ENCODE assay signal across 8 cellular contexts in the genomic region with DNA sequence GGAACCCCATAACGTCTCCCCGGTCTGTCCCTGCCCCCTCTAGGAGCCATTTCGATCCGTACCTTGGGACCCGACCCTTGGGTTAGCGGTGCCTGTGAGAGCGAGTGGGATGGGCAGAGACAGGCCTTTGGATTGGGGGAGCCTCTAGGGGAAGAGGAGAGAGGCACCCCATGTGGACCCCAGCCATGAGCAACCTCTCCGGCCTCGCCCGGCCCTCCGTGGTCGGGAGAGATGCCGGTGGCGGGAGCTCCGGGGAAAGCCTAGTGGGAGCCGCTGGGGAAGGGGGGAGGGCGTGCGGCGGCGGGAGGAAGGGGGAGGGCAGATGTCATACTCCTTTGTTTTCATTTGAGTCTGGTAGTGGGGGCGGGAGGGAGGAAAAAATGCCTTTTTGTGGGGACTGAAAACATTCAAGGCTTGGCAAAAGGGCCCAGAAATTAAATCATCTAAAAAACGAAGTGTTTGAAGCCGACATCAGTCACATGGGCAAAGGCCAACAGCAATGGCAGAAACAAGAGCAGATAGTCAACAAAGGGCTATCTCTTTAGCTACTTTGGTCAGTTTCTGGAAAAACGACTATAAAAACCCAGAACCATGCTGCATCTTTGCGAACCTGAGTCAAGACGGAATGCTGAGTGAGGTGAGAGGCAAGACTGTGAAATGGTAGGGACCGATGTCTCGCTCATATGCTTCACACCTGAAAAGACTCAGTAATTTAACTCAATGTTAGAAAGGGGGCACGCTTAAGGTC. TPM values are rescaled to one million over a fixed set of nuclear protein-coding genes. Genes with fewer than 3 reads are reported as not detected.
A peak's percentile ranks its signal among the peaks of the same experiment; 100 is the strongest.
DNase-seq lines count a peak whose midpoint lies in the region; ATAC-seq and TF ChIP-seq lines count a peak whose summit lies in the region.

No MANE protein-coding gene starts in this region.

- H3K27me3 Mint-ChIP-seq in CD8-positive, alpha-beta T cell (ENCODE audit: low read depth) = no peaks in the 10 kb centered on the region
- H3K27me3 Mint-ChIP-seq in activated naive CD4-positive, alpha-beta T cell treated with anti-CD3 and anti-CD28 coated beads, Interleukin-2, amount 50 U/mL, for 24 hours = no peaks in the 10 kb centered on the region

- H3K23ac ChIP-seq in neuronal stem cell (ENCODE audit: low read depth, low read length, poor library complexity) = peak overlapping the region; percentile 89

- no peak overlapping the region for H3K14ac ChIP-seq in neuronal stem cell (ENCODE audit: low read length)

- H3K4me3 Mint-ChIP-seq in CD8-positive, alpha-beta T cell = peak overlapping the region; percentile 91
- peak overlapping the region; percentile 91 for H3K4me3 Mint-ChIP-seq in activated naive CD4-positive, alpha-beta T cell treated with anti-CD3 and anti-CD28 coated beads, Interleukin-2, amount 50 U/mL, for 24 hours

- peak overlapping the region; percentile 100 for H3K4me3 ChIP-seq in CD8-positive, alpha-beta T cell (ENCODE audit: low read depth, low read length)
- peak overlapping the region; percentile 91 to 93 for H3K4me3 ChIP-seq in neuronal stem cell (ENCODE audit: low read length in 2 of 2)
- peak overlapping the region; percentile 79 to 88 for H3K4me3 ChIP-seq in uterus

- ATAC-seq in CD8-positive, alpha-beta T cell = peak; percentile 54
- peak; percentile 42 for ATAC-seq in GM19043 (IDR thresholded peaks at IDR 0.05; ENCODE audit: low read depth, unreplicated experiment)
- ATAC-seq in HG03342 (IDR thresholded peaks at IDR 0.05; ENCODE audit: unreplicated experiment) = peak; percentile 40

- POLR2A ChIA-PET in CD8-positive, alpha-beta T cell (lab: Charles Lee) = interaction anchor here (0.6 kb wide), 1 partner anchor 10 kb away, joined by 3 read pairs; no protein-coding TSS in a partner anchor

- CTCF ChIA-PET in CD8-positive, alpha-beta T cell (lab: Charles Lee) = no interaction called here

- no peaks in the 10 kb centered on the region for H3K36me3 ChIP-seq in CD8-positive, alpha-beta T cell (ENCODE audit: insufficient read depth, low read length)
- H3K36me3 ChIP-seq in neuronal stem cell (replicated peaks in 1 of 2; ENCODE audit: control insufficient read depth in 2 of 2, insufficient read depth in 2 of 2, low read length in 2 of 2) (peaks cover 3 to 47% of the 10 kb centered on the region in 2 donors), uterus (no peaks in the 10 kb centered on the region)

- no peak overlapping the region for H2BK120ac ChIP-seq in neuronal stem cell (ENCODE audit: low read depth, low read length)

- H3K9me3 ChIP-seq in CD8-positive, alpha-beta T cell (ENCODE audit: low read length) = no peaks in the 10 kb centered on the region
- peaks cover 0 to 26% of the 10 kb centered on the region in 2 donors for H3K9me3 ChIP-seq in neuronal stem cell (replicated peaks in 1 of 2; ENCODE audit: control insufficient read depth in 2 of 2, insufficient read depth in 1 of 2, low read depth in 1 of 2, low read length in 2 of 2)
- H3K9me3 ChIP-seq in uterus = no peaks in the 10 kb centered on the region

- peaks cover 3% of the 10 kb centered on the region for H3K79me1 ChIP-seq in neuronal stem cell (ENCODE audit: low read depth, low read length)

- H3K9ac ChIP-seq in neuronal stem cell (ENCODE audit: low read depth, low read length, poor library complexity) = peak overlapping the region; percentile 85

- peak overlapping the region; percentile 71 for H2AK5ac ChIP-seq in neuronal stem cell (ENCODE audit: low read depth, low read length)

- no peak overlapping the region for H2BK15ac ChIP-seq in neuronal stem cell (ENCODE audit: low read length)

- peak overlapping the region; percentile 89 for H3K27ac ChIP-seq in CD8-positive, alpha-beta T cell (ENCODE audit: low read depth, low read length)
- peak overlapping the region; percentile 80 for H3K27ac ChIP-seq in neuronal stem cell (replicated peaks; ENCODE audit: low read length)
- H3K27ac ChIP-seq in uterus = peak overlapping the region; percentile 97 to 99

- no peak overlapping the region for H4K91ac ChIP-seq in neuronal stem cell (ENCODE audit: low read depth, low read length, poor library complexity)

- H3K18ac ChIP-seq in neuronal stem cell (ENCODE audit: low read length) = peak overlapping the region; percentile 98

- H2BK5ac ChIP-seq in neuronal stem cell (ENCODE audit: low read length) = peak overlapping the region; percentile 100

- H3K4me2 ChIP-seq in neuronal stem cell (ENCODE audit: insufficient read depth, low read length, poor library complexity, severe bottlenecking) = peak overlapping the region; percentile 78

- peak overlapping the region; percentile 96 for H3K27ac Mint-ChIP-seq in CD8-positive, alpha-beta T cell
- H3K27ac Mint-ChIP-seq in activated naive CD4-positive, alpha-beta T cell treated with anti-CD3 and anti-CD28 coated beads, Interleukin-2, amount 50 U/mL, for 24 hours = peak overlapping the region; percentile 98

- TF ChIP-seq POLR2A in uterus (IDR thresholded peaks at IDR 0.05) = no peak

- peak in 1 of 7 experiments; percentile 22 for DNase-seq in CD8-positive, alpha-beta T cell
- peak; percentile 62 for DNase-seq in NCI-H69 (lab: John Stamatoyannopoulos, UW)
- peak; percentile 15 for DNase-seq in germinal center (ENCODE audit: low spot score)
- DNase-seq in neuronal stem cell (ENCODE audit: low spot score) = peak; percentile 48
- peak; percentile 62 to 63 for DNase-seq in uterus

- H2BK12ac ChIP-seq in neuronal stem cell (ENCODE audit: low read length) = no peak overlapping the region

- H3K4ac ChIP-seq in neuronal stem cell (ENCODE audit: low read length) = no peak overlapping the region

- intact Hi-C loops in CD8-positive, alpha-beta T cell (cut with DNase I, micrococcal nuclease) = loop anchor here (2.0 to 10.0 kb wide), 4 partner anchors 1200 to 1650 kb away; partner anchors contain the start of genes ALG14 (in 2 of the 2), DPYD (in 2 of the 2) and RWDD3 (in 2 of the 2)
- intact Hi-C loops in uterus (cut with DNase I; ENCODE audit: low total_unique reads) = no loop called here

- TF ChIP-seq CTCF in CD8-positive, alpha-beta T cell (IDR thresholded peaks at IDR 0.05) = no peak
- TF ChIP-seq CTCF in uterus (IDR thresholded peaks at IDR 0.05) = no peak

- H3K36me3 Mint-ChIP-seq in CD8-positive, alpha-beta T cell = peaks cover 29% of the 10 kb centered on the region
- peaks cover 14% of the 10 kb centered on the region for H3K36me3 Mint-ChIP-seq in activated naive CD4-positive, alpha-beta T cell treated with anti-CD3 and anti-CD28 coated beads, Interleukin-2, amount 50 U/mL, for 24 hours

- no peaks in the 10 kb centered on the region for H3K27me3 ChIP-seq in CD8-positive, alpha-beta T cell (ENCODE audit: insufficient read depth, low read length)
- H3K27me3 ChIP-seq in neuronal stem cell (ENCODE audit: control insufficient read depth in 3 of 3, insufficient read depth in 3 of 3, low read depth in 1 of 3, low read length in 3 of 3) (no peaks in the 10 kb centered on the region), uterus (no peaks in the 10 kb centered on the region)

- WGBS in neuronal stem cell (ENCODE audit: extremely low coverage in 2 of 2, insufficient read length in 2 of 2, insufficient replicate concordance in 1 of 2), 2 donors = no CpG with 5 or more reads among the region's 29 CpGs

- H4K8ac ChIP-seq in neuronal stem cell (ENCODE audit: low read depth, low read length) = no peak overlapping the region

- H3K9me3 Mint-ChIP-seq in CD8-positive, alpha-beta T cell = no peaks in the 10 kb centered on the region
- H3K9me3 Mint-ChIP-seq in activated naive CD4-positive, alpha-beta T cell treated with anti-CD3 and anti-CD28 coated beads, Interleukin-2, amount 50 U/mL, for 24 hours = no peaks in the 10 kb centered on the region

- H3K4me1 ChIP-seq in CD8-positive, alpha-beta T cell (ENCODE audit: insufficient read depth, low read length) = peaks cover 22% of the 10 kb centered on the region
- H3K4me1 ChIP-seq in neuronal stem cell (ENCODE audit: control insufficient read depth in 2 of 2, insufficient read depth in 1 of 2, low read depth in 1 of 2, low read length in 2 of 2) = peaks cover 3 to 4% of the 10 kb centered on the region in 2 donors
- H3K4me1 ChIP-seq in uterus = no peaks in the 10 kb centered on the region

- peak overlapping the region; percentile 93 for H2AFZ ChIP-seq in neuronal stem cell (ENCODE audit: low read length)

- peaks cover 35% of the 10 kb centered on the region for H3K4me1 Mint-ChIP-seq in CD8-positive, alpha-beta T cell (ENCODE audit: low read depth)
- peaks cover 39% of the 10 kb centered on the region for H3K4me1 Mint-ChIP-seq in activated naive CD4-positive, alpha-beta T cell treated with anti-CD3 and anti-CD28 coated beads, Interleukin-2, amount 50 U/mL, for 24 hours

RNA-seq across cellular contexts. Expression of gene PTBP2, which starts 0.8 kb away (rescaled TPM):
- 10 to 100 TPM; 30.6 to 32.9 TPM for total RNA-seq in CD8-positive, alpha-beta T cell
- 67.2 TPM for polyA plus RNA-seq in neuronal stem cell (2013, experiment 1 of 2)
- polyA plus RNA-seq in neuronal stem cell (2013, experiment 2 of 2) = 69.7 TPM
- 100 to 1,000 TPM in 1 of 4 donors, 10 to 100 TPM in 3; 32.3 to 189 (median 57.5) TPM for total RNA-seq in uterus
